ENCODE assay signal across 8 cellular contexts in the genomic region with DNA sequence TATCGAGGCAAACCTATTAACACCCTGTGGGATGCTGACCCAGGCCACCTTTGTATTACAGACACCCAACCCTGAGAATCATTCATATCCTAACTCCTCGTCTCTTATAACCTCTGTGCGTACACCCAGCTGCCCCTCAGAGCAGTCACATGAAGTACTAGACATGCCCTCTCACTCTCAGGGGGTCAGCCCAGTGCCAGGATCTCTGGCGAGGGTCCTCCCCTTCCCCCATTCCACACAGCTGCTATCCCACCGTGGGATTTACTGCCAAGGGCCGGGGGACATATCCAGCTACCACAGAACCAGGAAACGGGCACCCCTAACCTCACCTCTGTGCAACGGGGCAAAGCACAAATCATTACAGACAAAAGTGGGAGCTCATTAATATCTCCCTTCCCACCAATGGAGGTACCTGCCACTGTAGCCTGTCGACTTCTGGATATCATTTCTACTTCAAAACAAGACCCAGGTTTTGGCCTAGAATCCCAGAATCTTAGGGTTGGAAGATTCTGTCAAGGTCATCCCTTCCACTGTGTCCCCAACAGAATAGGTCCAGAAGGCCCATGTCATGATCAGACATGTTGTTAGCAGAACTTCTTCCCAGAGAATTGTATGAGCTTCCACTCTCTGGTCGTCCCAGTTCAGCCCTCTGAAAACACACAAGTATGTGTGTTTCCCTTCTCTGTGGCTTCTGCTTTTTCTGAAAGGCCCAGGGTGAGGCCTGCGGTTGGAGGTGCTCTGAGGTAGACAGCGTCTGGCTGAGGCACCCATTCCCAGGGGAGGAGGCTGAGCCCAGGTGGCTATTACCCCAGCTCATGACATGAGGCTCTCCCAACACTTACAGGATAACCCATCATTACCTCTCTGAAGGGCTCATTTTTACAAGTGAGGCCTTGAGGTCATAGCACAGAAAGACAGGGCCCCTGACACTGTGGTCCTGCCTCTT. TPM values are rescaled to one million over a fixed set of nuclear protein-coding genes. Genes with fewer than 3 reads are reported as not detected.
DNase-seq lines count a peak whose midpoint lies in the region; ATAC-seq and TF ChIP-seq lines count a peak whose summit lies in the region.

No MANE protein-coding gene starts in this region.

- H3K9ac ChIP-seq in duodenal mucosa (ENCODE audit: low read depth in 1 of 2, low read length in 2 of 2): peak overlapping the region; percentile 93 to 96
- no peak overlapping the region for H3K9ac ChIP-seq in trophoblast cell (ENCODE audit: low read length)

- H3K27me3 Mint-ChIP-seq in T-helper 17 cell: no peaks in the 10 kb centered on the region

- no CpG with 5 or more reads among the region's 12 CpGs for WGBS in trophoblast cell (ENCODE audit: extremely low coverage, insufficient coverage, insufficient read length)

- no peak for TF ChIP-seq CTCF in AG04449 (IDR thresholded peaks at IDR 0.05; ENCODE audit: insufficient read depth, low read length, missing control alignments)

- POLR2A ChIA-PET in AG04449 (lab: Yijun Ruan, JAX): no interaction called here

- no peaks in the 10 kb centered on the region for H3K36me3 Mint-ChIP-seq in T-helper 17 cell (ENCODE audit: low read depth)

- H3K4me3 Mint-ChIP-seq in T-helper 17 cell: peak overlapping the region; percentile 95

- DNase-seq in AG04449 (ENCODE audit: low read depth, low spot score) (no peak), T-helper 17 cell (peak in 1 of 3 donors; percentile 59), trophoblast cell (no peak), DMS 273 treated with DMSO at 0.1 percent for 48 hours (lab: John Stamatoyannopoulos, UW) (no peak)

- H2BK5ac ChIP-seq in trophoblast cell (ENCODE audit: low read depth, low read length, poor library complexity): peak overlapping the region; percentile 81

- H3K9me3 ChIP-seq in T-helper 17 cell (ENCODE audit: control insufficient read depth, low read length, poor library complexity, severe bottlenecking) (no peaks in the 10 kb centered on the region), duodenal mucosa (ENCODE audit: control insufficient read depth in 1 of 2, low read length in 2 of 2) (no peaks in the 10 kb centered on the region), trophoblast cell (ENCODE audit: insufficient read depth, low read depth, low read length) (no peaks in the 10 kb centered on the region)

- peak overlapping the region; percentile 86 for H2AK5ac ChIP-seq in trophoblast cell (ENCODE audit: low read length)

- H4K91ac ChIP-seq in trophoblast cell (ENCODE audit: low read depth, low read length): peak overlapping the region; percentile 62

- H3K18ac ChIP-seq in trophoblast cell (ENCODE audit: low read length): peak overlapping the region; percentile 84

- H3K79me1 ChIP-seq in trophoblast cell (ENCODE audit: low read length): peaks cover 45% of the 10 kb centered on the region

- H2BK12ac ChIP-seq in trophoblast cell (ENCODE audit: low read length): peak overlapping the region; percentile 46

- peak overlapping the region; percentile 41 for H3K14ac ChIP-seq in trophoblast cell (ENCODE audit: low read length)

- H2AFZ ChIP-seq in trophoblast cell (ENCODE audit: insufficient read depth, low read length, poor library complexity): no peak overlapping the region

- H4K8ac ChIP-seq in trophoblast cell (ENCODE audit: low read depth, low read length): peak overlapping the region; percentile 61

- H2BK120ac ChIP-seq in trophoblast cell (ENCODE audit: insufficient read depth, low read length, poor library complexity): peak overlapping the region; percentile 74

- peaks cover 62% of the 10 kb centered on the region for H3K4me1 Mint-ChIP-seq in T-helper 17 cell

- no peak overlapping the region for H4K12ac ChIP-seq in trophoblast cell (ENCODE audit: low read depth, low read length)

- H3K4me2 ChIP-seq in trophoblast cell (ENCODE audit: low read length): peak overlapping the region; percentile 71

- H3K27me3 ChIP-seq in duodenal mucosa (ENCODE audit: control insufficient read depth in 1 of 2, insufficient read depth in 2 of 2, low read length in 2 of 2) (no peaks in the 10 kb centered on the region), trophoblast cell (ENCODE audit: insufficient read depth, low read length) (no peaks in the 10 kb centered on the region)

- peak overlapping the region; percentile 99 for H3K27ac Mint-ChIP-seq in T-helper 17 cell

- no peaks in the 10 kb centered on the region for H3K36me3 ChIP-seq in duodenal mucosa (ENCODE audit: control insufficient read depth in 1 of 2, insufficient read depth in 2 of 2, low read length in 2 of 2)
- H3K36me3 ChIP-seq in trophoblast cell (ENCODE audit: control insufficient read depth in 1 of 2, insufficient read depth in 2 of 2, low read length in 2 of 2): no peaks in the 10 kb centered on the region

- H3K27ac ChIP-seq in duodenal mucosa (ENCODE audit: low read depth, low read length) (peak overlapping the region; percentile 98), trophoblast cell (ENCODE audit: low read depth, low read length) (peak overlapping the region; percentile 54)

- CTCF ChIA-PET in AG04449 (lab: Yijun Ruan, JAX): interaction anchor here (0.7 to 11.8 kb wide), 13 partner anchors 9 to 176 kb away, joined by 3 to 118 read pairs (median 4); partner anchors contain the start of genes AAMP, CATIP and PNKD

- H3K4me3 ChIP-seq in AG04449 (ENCODE audit: low read depth, low read length) (peak overlapping the region; percentile 85), duodenal mucosa (ENCODE audit: low read depth in 1 of 2, low read length in 2 of 2) (peak overlapping the region; percentile 93 to 94), trophoblast cell (ENCODE audit: low read depth, low read length) (peak overlapping the region; percentile 9)

- H3K4me1 ChIP-seq in duodenal mucosa (ENCODE audit: control insufficient read depth in 1 of 2, insufficient read depth in 2 of 2, low read length in 2 of 2): peaks cover 77 to 78% of the 10 kb centered on the region in 2 donors
- H3K4me1 ChIP-seq in trophoblast cell (ENCODE audit: control insufficient read depth in 1 of 2, insufficient read depth in 2 of 2, low read length in 2 of 2): peaks cover 55 to 63% of the 10 kb centered on the region in 2 experiments

- peak; percentile 61 for ATAC-seq in GM18909 (IDR thresholded peaks at IDR 0.05; ENCODE audit: poor library complexity, unreplicated experiment)
- peak; percentile 46 for ATAC-seq in HG03135 (IDR thresholded peaks at IDR 0.05; ENCODE audit: unreplicated experiment)
- ATAC-seq in T-helper 17 cell: peak; percentile 43
- no peak for ATAC-seq in GM21526 (IDR thresholded peaks at IDR 0.05; ENCODE audit: low FRiP score, unreplicated experiment)

- H3K79me2 ChIP-seq in trophoblast cell (ENCODE audit: control insufficient read depth, insufficient read depth, low read length, poor library complexity): peaks cover 30% of the 10 kb centered on the region

- peak overlapping the region; percentile 51 for H3K4ac ChIP-seq in trophoblast cell (ENCODE audit: low read depth, low read length)

- H3K23ac ChIP-seq in trophoblast cell (ENCODE audit: low read length): no peak overlapping the region

RNA-seq across cellular contexts. Expression of gene TMBIM1, which starts 1.7 kb away (rescaled TPM):
- total RNA-seq in T-helper 17 cell: 100 to 1,000 TPM in 1 of 2 donors, 10 to 100 TPM in 1; 97.4 to 121 TPM
- 192 and 203 TPM in 2 replicates for polyA plus RNA-seq in trophoblast cell (2013)

RNA-seq across cellular contexts. Expression of gene PNKD, which starts 20.3 kb away (rescaled TPM):
- 10 to 100 TPM; 21.1 to 31.2 TPM for total RNA-seq in T-helper 17 cell
- polyA plus RNA-seq in trophoblast cell (2013): 62.6 and 65.9 TPM in 2 replicates

RNA-seq across cellular contexts. Expression of gene AAMP, which starts 20.7 kb away (rescaled TPM):
- 10 to 100 TPM; 46.8 to 47.0 TPM for total RNA-seq in T-helper 17 cell
- polyA plus RNA-seq in trophoblast cell (2013): 66.7 and 67.0 TPM in 2 replicates

RNA-seq across cellular contexts. Expression of gene GPBAR1, which starts 29.8 kb away (rescaled TPM):
- total RNA-seq in T-helper 17 cell: 1 to 10 TPM; 1.5 to 2.7 TPM
- polyA plus RNA-seq in trophoblast cell (2013): 0.23 and 0.40 TPM in 2 replicates

Comparison
In these comparisons a context has a peak if more than half of its experiments do, and no peak if none do; other contexts are left out.
1. H3K4me3 ChIP-seq: peak in every context shown above with its lines; median percentile 94 in duodenal mucosa; 85 in AG04449; 9 in trophoblast cell.